Comparison of ENCODE assay signal across 17 cellular contexts in the genomic region with DNA sequence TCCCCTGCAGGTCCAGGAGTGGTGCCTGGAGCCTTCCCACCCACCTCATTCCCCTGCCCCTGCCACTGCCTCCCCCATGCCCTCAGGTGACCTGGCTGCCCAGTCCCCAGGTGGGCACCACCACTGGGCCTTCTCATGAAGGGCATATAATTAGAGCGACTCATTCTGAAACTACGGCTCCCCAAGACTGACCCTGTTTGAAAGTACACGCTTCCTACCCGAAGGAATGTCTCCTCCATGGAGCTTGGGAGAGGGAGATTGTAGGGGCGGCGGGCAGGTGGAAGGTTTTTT. TPM values are rescaled to one million over a fixed set of nuclear protein-coding genes. Genes with fewer than 3 reads are reported as not detected.
"Had no signal": no experiment of that assay in that cellular context is flagged by ENCODE, and none has a peak within 500 bp of the region (broad histone marks: within the 10 kb centered on the region; RNA-seq: fewer than 3 reads in every experiment).

No MANE protein-coding gene starts in this region.

- H3K4me3 Mint-ChIP-seq: activated CD4-positive, alpha-beta memory T cell treated with anti-CD3 and anti-CD28 coated beads, Interleukin-2, amount 10 ng/mL, durations not matched to agents 7 days and 5 days; activated naive CD4-positive, alpha-beta T cell treated with anti-CD3 and anti-CD28 coated beads for 36 hours; activated T-cell treated with anti-CD3 and anti-CD28 coated beads, Interleukin-2, amount 50 U/mL, for 24 hours; brain; naive B cell; T-cell had no signal

- ATAC-seq: gastroesophageal sphincter had no signal

- H3K36me3 ChIP-seq: gastroesophageal sphincter, heart right ventricle, left lung, neutrophil, pancreas, right lobe of liver, upper lobe of left lung had no signal

- H3K27ac Mint-ChIP-seq: activated CD4-positive, alpha-beta memory T cell treated with anti-CD3 and anti-CD28 coated beads, Interleukin-2, amount 10 ng/mL, durations not matched to agents 7 days and 5 days; activated naive CD4-positive, alpha-beta T cell treated with anti-CD3 and anti-CD28 coated beads for 36 hours; activated T-cell treated with anti-CD3 and anti-CD28 coated beads, Interleukin-2, amount 50 U/mL, for 24 hours; naive B cell; T-cell had no signal

- H3K27me3 ChIP-seq: left lung, neutrophil, pancreas, right lobe of liver, testis, upper lobe of left lung had no signal

- H3K27me3 Mint-ChIP-seq: activated T-cell treated with anti-CD3 and anti-CD28 coated beads, Interleukin-2, amount 50 U/mL, for 24 hours had no signal

- H3K4me1 ChIP-seq: gastroesophageal sphincter, heart right ventricle, left lung, pancreas, right lobe of liver, testis, upper lobe of left lung had no signal

- H3K4me3 ChIP-seq: gastroesophageal sphincter, heart right ventricle, left lung, pancreas, right lobe of liver, testis, upper lobe of left lung had no signal

- H3K9me3 ChIP-seq: left lung, neutrophil, pancreas, right lobe of liver, testis, upper lobe of left lung had no signal

- H3K36me3 Mint-ChIP-seq: brain, naive B cell, T-cell had no signal

- H3K4me1 Mint-ChIP-seq: activated CD4-positive, alpha-beta memory T cell treated with anti-CD3 and anti-CD28 coated beads, Interleukin-2, amount 10 ng/mL, durations not matched to agents 7 days and 5 days; brain; naive B cell; T-cell had no signal

- H3K27ac ChIP-seq: gastroesophageal sphincter, heart right ventricle, left lung, neutrophil, pancreas, right lobe of liver, testis, upper lobe of left lung had no signal

- DNase-seq: activated CD4-positive, CD25-positive, alpha-beta regulatory T cell; left lung; pancreas; right lobe of liver had no signal

RNA-seq across cellular contexts. Expression of gene GPR12, which starts 52.6 kb away (rescaled TPM):
- total RNA-seq: activated CD4-positive, alpha-beta memory T cell treated with anti-CD3 and anti-CD28 coated beads, Interleukin-2, amount 10 ng/mL, durations not matched to agents 7 days and 5 days; activated naive CD4-positive, alpha-beta T cell treated with anti-CD3 and anti-CD28 coated beads for 36 hours; kidney epithelial cell; left lung; mononuclear cell; pancreas; right lobe of liver; T-cell; upper lobe of left lung had no signal
